8 cellular contexts compared by ENCODE assay signal in the genomic region with DNA sequence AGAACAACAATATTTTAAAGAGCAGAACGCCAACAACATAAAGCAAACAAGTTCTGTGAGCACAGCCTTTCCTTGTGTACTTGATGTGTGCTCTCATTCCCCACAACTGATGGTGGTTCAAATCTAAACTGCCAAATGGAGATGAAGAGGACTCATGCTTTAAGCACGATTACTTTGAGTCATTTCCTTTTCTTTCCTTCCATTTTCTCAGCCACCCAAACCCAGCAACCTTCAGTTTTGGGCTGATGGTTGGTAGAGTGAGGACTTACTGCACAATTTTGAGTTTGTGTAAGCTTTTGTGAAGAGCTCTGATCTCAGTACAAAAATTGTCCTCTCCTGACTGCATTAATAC. TPM values are rescaled to one million over a fixed set of nuclear protein-coding genes. Genes with fewer than 3 reads are reported as not detected.
DNase-seq lines count a peak whose midpoint lies in the region; ATAC-seq and TF ChIP-seq lines count a peak whose summit lies in the region.

No MANE protein-coding gene starts in this region.

- no peaks in the 10 kb centered on the region for H3K36me3 ChIP-seq in CD8-positive, alpha-beta memory T cell (ENCODE audit: insufficient read depth, low read length)

- peak overlapping the region; percentile 75 to 96 (median 94) for H3K27ac Mint-ChIP-seq in CD8-positive, alpha-beta memory T cell
- peak overlapping the region; percentile 87 to 100 for H3K27ac Mint-ChIP-seq in activated naive CD4-positive, alpha-beta T cell treated with anti-CD3 and anti-CD28 coated beads, Interleukin-2, amount 50 U/mL, for 72 hours
- peak overlapping the region; percentile 92 for H3K27ac Mint-ChIP-seq in mesothelial cell of epicardium

- H3K4me1 ChIP-seq in CD8-positive, alpha-beta memory T cell (ENCODE audit: insufficient read depth, low read length): peaks cover 17% of the 10 kb centered on the region

- peak overlapping the region; percentile 5 for H3K27ac ChIP-seq in CD8-positive, alpha-beta memory T cell (ENCODE audit: low read depth, low read length)

- 28 to 37% methylated on average over 2 of the region's 2 CpGs for WGBS in lower leg skin, 2 donors

- peak overlapping the region; percentile 84 to 97 (median 89) for H3K4me3 Mint-ChIP-seq in CD8-positive, alpha-beta memory T cell
- H3K4me3 Mint-ChIP-seq in mesothelial cell of epicardium: peak overlapping the region; percentile 67

- H3K9me3 Mint-ChIP-seq in CD8-positive, alpha-beta memory T cell: peaks cover 0 to 3% (median 0%) of the 10 kb centered on the region in 5 donors
- no peaks in the 10 kb centered on the region for H3K9me3 Mint-ChIP-seq in activated naive CD4-positive, alpha-beta T cell treated with anti-CD3 and anti-CD28 coated beads, Interleukin-2, amount 50 U/mL, for 72 hours
- H3K9me3 Mint-ChIP-seq in mesothelial cell of epicardium: no peaks in the 10 kb centered on the region

- POLR2A ChIA-PET in CD8-positive, alpha-beta memory T cell (lab: Charles Lee): interaction anchor here (0.6 kb wide), 2 partner anchors 10 to 162 kb away, joined by 3 to 4 read pairs; no protein-coding TSS in a partner anchor

- no peaks in the 10 kb centered on the region for H3K27me3 ChIP-seq in CD8-positive, alpha-beta memory T cell (ENCODE audit: insufficient read depth, low read length, poor library complexity, severe bottlenecking)

- peak overlapping the region; percentile 70 for H3K4me3 ChIP-seq in CD8-positive, alpha-beta memory T cell (ENCODE audit: low read length)
- no peak overlapping the region for H3K4me3 ChIP-seq in lower leg skin (ENCODE audit: low read depth, poor library complexity, severe bottlenecking)

- CTCF ChIA-PET in CD8-positive, alpha-beta memory T cell (lab: Charles Lee): interaction anchor here (1.7 kb wide), 1 partner anchor 26 kb away, joined by 6 read pairs; no protein-coding TSS in a partner anchor

- TF ChIP-seq CTCF in mesothelial cell of epicardium (IDR thresholded peaks at IDR 0.05; ENCODE audit: unreplicated experiment) (no peak), lower leg skin (IDR thresholded peaks at IDR 0.05) (no peak)

- H3K9me3 ChIP-seq in CD8-positive, alpha-beta memory T cell (ENCODE audit: low read length): no peaks in the 10 kb centered on the region

- peaks cover 0 to 6% of the 10 kb centered on the region in 2 donors for H3K27me3 Mint-ChIP-seq in CD8-positive, alpha-beta memory T cell
- H3K27me3 Mint-ChIP-seq in mesothelial cell of epicardium (ENCODE audit: low read depth): no peaks in the 10 kb centered on the region

- H3K4me1 Mint-ChIP-seq in CD8-positive, alpha-beta memory T cell: peaks cover 41 to 51% (median 47%) of the 10 kb centered on the region in 3 donors
- H3K4me1 Mint-ChIP-seq in mesothelial cell of epicardium: peaks cover 13% of the 10 kb centered on the region

- DNase-seq in CD8-positive, alpha-beta memory T cell: no peak
- DNase-seq in HT1080 (ENCODE audit: low read depth) (peak; percentile 79), mesothelial cell of epicardium (ENCODE audit: low spot score in 2 of 2, unreplicated experiment in 2 of 2) (no peak), lower leg skin (ENCODE audit: low spot score in 2 of 2) (no peak)
- DNase-seq in activated naive CD4-positive, alpha-beta T cell treated with anti-CD3 and anti-CD28 coated beads, Interleukin-2, amount 50 U/mL, for 72 hours (ENCODE audit: low spot score in 2 of 2): peak in 1 of 2 donors; percentile 56

- no peak for TF ChIP-seq POLR2A in lower leg skin (IDR thresholded peaks at IDR 0.05)

- intact Hi-C loops in lower leg skin (cut with DNase I; ENCODE audit: low total_unique reads): loop anchor here (5.0 kb wide), 1 partner anchor 879 kb away; no protein-coding TSS in a partner anchor

- H3K36me3 Mint-ChIP-seq in CD8-positive, alpha-beta memory T cell: peaks cover 0 to 2% (median 2%) of the 10 kb centered on the region in 3 donors
- peaks cover 13 to 29% of the 10 kb centered on the region in 2 donors for H3K36me3 Mint-ChIP-seq in activated naive CD4-positive, alpha-beta T cell treated with anti-CD3 and anti-CD28 coated beads, Interleukin-2, amount 50 U/mL, for 72 hours
- no peaks in the 10 kb centered on the region for H3K36me3 Mint-ChIP-seq in mesothelial cell of epicardium

- peak; percentile 49 to 53 for ATAC-seq in activated naive CD4-positive, alpha-beta T cell treated with anti-CD3 and anti-CD28 coated beads, Interleukin-2, amount 50 U/mL, for 72 hours
- ATAC-seq in HG03196 (IDR thresholded peaks at IDR 0.05; ENCODE audit: unreplicated experiment) (no peak), HG03342 (IDR thresholded peaks at IDR 0.05; ENCODE audit: unreplicated experiment) (no peak), HG02798 (IDR thresholded peaks at IDR 0.05; ENCODE audit: poor library complexity, unreplicated experiment) (no peak)

RNA-seq across cellular contexts. Expression of a gene that starts 1.7 kb away (rescaled TPM):
- 100 to 1,000 TPM; 150 to 152 TPM for total RNA-seq in CD8-positive, alpha-beta memory T cell
- polyA plus RNA-seq in CD8-positive, alpha-beta memory T cell: 9.0 TPM
- 67.4 and 83.1 TPM in 2 replicates for total RNA-seq in HT1080 (2014; rRNA removed; shearing (Covaris generic))
- polyA plus RNA-seq in HT1080 (2015; cell fraction: cytosol; rRNA removed): 71.9 and 80.9 TPM in 2 replicates
- polyA plus RNA-seq in HT1080 (2015; cell fraction: nucleus; rRNA removed): 120 and 125 TPM in 2 replicates
- 100 to 1,000 TPM; 233 to 254 TPM for total RNA-seq in activated naive CD4-positive, alpha-beta T cell treated with anti-CD3 and anti-CD28 coated beads, Interleukin-2, amount 50 U/mL, for 72 hours
- 109 to 119 TPM (median 115 TPM) in 3 replicates for total RNA-seq in mesothelial cell of epicardium
- 10 to 100 TPM; 17.3 to 23.6 (median 19.4) TPM for total RNA-seq in lower leg skin

RNA-seq across cellular contexts. Expression of a gene that starts 16.9 kb away (rescaled TPM):
- total RNA-seq in CD8-positive, alpha-beta memory T cell: 10 to 100 TPM; 85.4 to 87.3 TPM
- 15.5 TPM for polyA plus RNA-seq in CD8-positive, alpha-beta memory T cell
- total RNA-seq in HT1080 (2014; rRNA removed; shearing (Covaris generic)): 88.5 and 99.3 TPM in 2 replicates
- polyA plus RNA-seq in HT1080 (2015; cell fraction: cytosol; rRNA removed): 27.5 and 30.3 TPM in 2 replicates
- polyA plus RNA-seq in HT1080 (2015; cell fraction: nucleus; rRNA removed): 93.3 and 97.6 TPM in 2 replicates
- 10 to 100 TPM; 28.3 to 45.2 TPM for total RNA-seq in activated naive CD4-positive, alpha-beta T cell treated with anti-CD3 and anti-CD28 coated beads, Interleukin-2, amount 50 U/mL, for 72 hours
- 48.6 to 50.9 TPM (median 48.7 TPM) in 3 replicates for total RNA-seq in mesothelial cell of epicardium
- 10 to 100 TPM; 27.2 to 49.9 (median 39.0) TPM for total RNA-seq in lower leg skin

Comparison
In these comparisons a context has a peak if more than half of its experiments do, and no peak if none do; other contexts are left out.
1. ATAC-seq: peak in activated naive CD4-positive, alpha-beta T cell treated with anti-CD3 and anti-CD28 coated beads, Interleukin-2, amount 50 U/mL, for 72 hours (2 of 2); none in HG03196 (single experiment), HG03342 (single experiment) and HG02798 (single experiment).
2. Peak in every context shown above with its lines, with median percentiles within 50 percentile points of each other: H3K27ac Mint-ChIP-seq.